ENCODE assay signal across 17 cellular contexts in genomic region chr7:131524116-131524515, GRCh38.
"Had no signal": no experiment of that assay in that cellular context is flagged by ENCODE, and none has a peak within 500 bp of the region (broad histone marks: within the 10 kb centered on the region; RNA-seq: fewer than 3 reads in every experiment).

No MANE protein-coding gene starts in this region.

- H3K4me3 ChIP-seq: gastroesophageal sphincter, mucosa of descending colon, sigmoid colon, skin epidermis had no signal

- H3K36me3 Mint-ChIP-seq: naive thymus-derived CD8-positive, alpha-beta T cell had no signal

- ATAC-seq: esophagus mucosa; gastroesophageal sphincter; naive thymus-derived CD8-positive, alpha-beta T cell had no signal

- H3K9me3 Mint-ChIP-seq: dendritic cell treated with granulocyte-macrophage colony-stimulating factor and Interleukin-4, amounts not matched to agents 40 ng/mL and 50 ng/mL, for 4 days; endodermal cell; naive thymus-derived CD8-positive, alpha-beta T cell; neural crest cell had no signal

- DNase-seq: cerebellar nuclear complex; effector CD4-positive, alpha-beta T cell; endodermal cell; hippocampal formation; left colon; naive thymus-derived CD8-positive, alpha-beta T cell; stimulated activated CD4-positive, alpha-beta T cell treated with anti-CD3 and anti-CD28 coated beads, Interleukin-2, amount 100 ng/mL, for 24 hours; stimulated activated CD4-positive, alpha-beta T cell treated with anti-CD3 and anti-CD28 coated beads, Interleukin-4, amount 100 ng/mL, for 4 hours; stimulated activated naive CD4-positive, alpha-beta T cell treated with Interleukin-2 at 50 U/mL for 16 hours; trophoblast cell had no signal

- H3K27me3 Mint-ChIP-seq: dendritic cell treated with granulocyte-macrophage colony-stimulating factor and Interleukin-4, amounts not matched to agents 40 ng/mL and 50 ng/mL, for 4 days had no signal

- H3K9me3 ChIP-seq: gastroesophageal sphincter, mucosa of descending colon, sigmoid colon had no signal

- H3K4me3 Mint-ChIP-seq: dendritic cell treated with granulocyte-macrophage colony-stimulating factor and Interleukin-4, amounts not matched to agents 40 ng/mL and 50 ng/mL, for 4 days; endodermal cell; naive thymus-derived CD8-positive, alpha-beta T cell; neural crest cell had no signal

- H3K27ac Mint-ChIP-seq: dendritic cell treated with granulocyte-macrophage colony-stimulating factor and Interleukin-4, amounts not matched to agents 40 ng/mL and 50 ng/mL, for 4 days; endodermal cell; naive thymus-derived CD8-positive, alpha-beta T cell had no signal

- H3K36me3 ChIP-seq: gastroesophageal sphincter, sigmoid colon had no signal

- H3K27me3 ChIP-seq: gastroesophageal sphincter, sigmoid colon had no signal

- H3K27ac ChIP-seq: skin epidermis had no signal
